ENCODE assay signal across 18 cellular contexts in the genomic region with DNA sequence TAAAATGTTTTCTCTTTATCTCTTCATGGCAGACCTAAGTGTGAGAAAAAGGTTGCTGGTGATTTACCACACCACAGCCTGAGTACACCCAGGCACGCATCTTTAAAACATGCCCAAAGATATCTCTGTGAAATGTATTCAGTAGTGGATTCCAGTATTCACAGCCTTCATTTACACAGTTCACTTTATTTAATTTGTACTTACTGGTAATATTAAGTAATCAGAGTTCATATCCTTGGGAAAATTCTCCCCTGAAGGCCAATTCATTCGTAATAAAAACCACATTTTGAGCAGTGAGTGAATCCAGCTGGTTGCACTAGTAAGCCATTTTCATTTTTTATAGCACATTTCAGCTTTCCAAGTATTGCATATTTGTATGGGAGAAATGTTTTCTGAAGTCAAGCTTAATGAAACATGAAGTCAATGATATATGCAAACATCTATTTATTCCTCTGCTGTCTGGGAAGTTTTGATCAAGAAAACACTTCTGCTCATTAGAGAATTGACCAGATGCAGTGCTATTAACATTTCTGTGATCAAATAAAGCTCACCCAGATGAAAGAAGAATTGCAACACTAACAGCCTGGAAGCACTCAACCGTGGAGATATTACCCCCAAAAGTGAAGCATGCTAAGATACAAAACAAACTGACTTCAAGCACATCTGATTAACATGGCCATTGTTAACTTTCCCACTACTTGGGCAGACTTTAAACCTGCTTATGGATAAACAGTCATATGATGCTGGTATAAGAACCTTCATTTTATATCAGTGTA.
A peak's percentile ranks its signal among the peaks of the same experiment; 100 is the strongest.
DNase-seq lines count a peak whose midpoint lies in the region; ATAC-seq and TF ChIP-seq lines count a peak whose summit lies in the region.
"Had no signal": no experiment of that assay in that cellular context is flagged by ENCODE, and none has a peak within 500 bp of the region (broad histone marks: within the 10 kb centered on the region; RNA-seq: fewer than 3 reads in every experiment).

No MANE protein-coding gene starts in this region.

- no peak overlapping the region for H3K4me3 Mint-ChIP-seq in natural killer cell
- H3K4me3 Mint-ChIP-seq in natural killer cell treated with Interleukin-12 subunit alpha and Interleukin-12 subunit beta and Interleukin-15 and Interleukin-18, amount 100 ng/mL, for 72 hours, result no peak overlapping the region
- no peak overlapping the region for H3K4me3 Mint-ChIP-seq in stimulated activated effector memory CD8-positive, alpha-beta T cell treated with anti-CD3 and anti-CD28 coated beads, Interleukin-12 subunit alpha, Interleukin-12 subunit beta, amount 100 ng/mL, for 72 hours
- H3K4me3 Mint-ChIP-seq: HFFc6; memory B cell; T-helper 2 cell treated with Interferon-gamma antibody and Interleukin-4, amounts not matched to agents 5 μg/mL and 100 μg/mL, for 36 hours had no signal

- ATAC-seq in natural killer cell, result peak in 2 of 3 donors; percentile 38 to 56
- no peak for ATAC-seq in natural killer cell treated with Interleukin-12 subunit alpha and Interleukin-12 subunit beta and Interleukin-15 and Interleukin-18, amount 100 ng/mL, for 72 hours
- ATAC-seq in stimulated activated effector memory CD8-positive, alpha-beta T cell treated with anti-CD3 and anti-CD28 coated beads, Interleukin-12 subunit alpha, Interleukin-12 subunit beta, amount 100 ng/mL, for 72 hours, result no peak
- ATAC-seq in HG03045 (IDR thresholded peaks at IDR 0.05; ENCODE audit: unreplicated experiment), result no peak
- ATAC-seq in left lobe of liver, result no peak
- ATAC-seq: A549 had no signal

- no peaks in the 10 kb centered on the region for H3K36me3 Mint-ChIP-seq in natural killer cell
- H3K36me3 Mint-ChIP-seq in natural killer cell treated with Interleukin-12 subunit alpha and Interleukin-12 subunit beta and Interleukin-15 and Interleukin-18, amount 100 ng/mL, for 72 hours, result no peaks in the 10 kb centered on the region
- H3K36me3 Mint-ChIP-seq in stimulated activated effector memory CD8-positive, alpha-beta T cell treated with anti-CD3 and anti-CD28 coated beads, Interleukin-12 subunit alpha, Interleukin-12 subunit beta, amount 100 ng/mL, for 72 hours, result no peaks in the 10 kb centered on the region
- H3K36me3 Mint-ChIP-seq: memory B cell had no signal

- H3K27ac Mint-ChIP-seq in natural killer cell, result no peak overlapping the region
- H3K27ac Mint-ChIP-seq in natural killer cell treated with Interleukin-12 subunit alpha and Interleukin-12 subunit beta and Interleukin-15 and Interleukin-18, amount 100 ng/mL, for 72 hours, result no peak overlapping the region
- no peak overlapping the region for H3K27ac Mint-ChIP-seq in stimulated activated effector memory CD8-positive, alpha-beta T cell treated with anti-CD3 and anti-CD28 coated beads, Interleukin-12 subunit alpha, Interleukin-12 subunit beta, amount 100 ng/mL, for 72 hours
- H3K27ac Mint-ChIP-seq: HFFc6; memory B cell; T-helper 2 cell treated with Interferon-gamma antibody and Interleukin-4, amounts not matched to agents 5 μg/mL and 100 μg/mL, for 36 hours had no signal

- DNase-seq in natural killer cell (no peak), dedifferentiated amniotic fluid mesenchymal stem cell (ENCODE audit: extremely low spot score) (peak; percentile 86), iris pigment epithelial cell (ENCODE audit: low read depth) (peak; percentile 55), NCI-H2171 treated with DMSO at 0.1 percent for 48 hours (lab: John Stamatoyannopoulos, UW) (no peak), left lobe of liver (ENCODE audit: low spot score) (no peak)
- no peak for DNase-seq in natural killer cell treated with Interleukin-12 subunit alpha and Interleukin-12 subunit beta and Interleukin-15 and Interleukin-18, amount 100 ng/mL, for 72 hours (ENCODE audit: low spot score)
- DNase-seq in stimulated activated effector memory CD8-positive, alpha-beta T cell treated with anti-CD3 and anti-CD28 coated beads, Interleukin-12 subunit alpha, Interleukin-12 subunit beta, amount 100 ng/mL, for 72 hours (ENCODE audit: low spot score in 2 of 2), result no peak
- DNase-seq: activated CD4-positive, CD25-positive, alpha-beta regulatory T cell treated with anti-CD3 and anti-CD28 coated beads, Interleukin-2, amount 50 U/mL, for 72 hours; brain microvascular endothelial cell; Calu3; HFFc6; MV-4-11; SHP77 treated with DMSO at 0.1 percent for 48 hours; stimulated activated CD4-positive, alpha-beta T cell treated with anti-CD3 and anti-CD28 coated beads, Interleukin-4, amount 100 ng/mL, for 24 hours had no signal

- TF ChIP-seq CTCF in natural killer cell (IDR thresholded peaks at IDR 0.05), result no peak

- H3K4me1 Mint-ChIP-seq in natural killer cell, result peaks cover 4 to 6% of the 10 kb centered on the region in 2 donors
- H3K4me1 Mint-ChIP-seq in natural killer cell treated with Interleukin-12 subunit alpha and Interleukin-12 subunit beta and Interleukin-15 and Interleukin-18, amount 100 ng/mL, for 72 hours (ENCODE audit: low read depth in 2 of 2), result peaks cover 0 to 3% of the 10 kb centered on the region in 2 donors
- no peaks in the 10 kb centered on the region for H3K4me1 Mint-ChIP-seq in stimulated activated effector memory CD8-positive, alpha-beta T cell treated with anti-CD3 and anti-CD28 coated beads, Interleukin-12 subunit alpha, Interleukin-12 subunit beta, amount 100 ng/mL, for 72 hours
- H3K4me1 Mint-ChIP-seq: memory B cell had no signal

- H3K9me3 Mint-ChIP-seq in natural killer cell, result peaks cover 0 to 3% of the 10 kb centered on the region in 2 donors
- H3K9me3 Mint-ChIP-seq in natural killer cell treated with Interleukin-12 subunit alpha and Interleukin-12 subunit beta and Interleukin-15 and Interleukin-18, amount 100 ng/mL, for 72 hours, result no peaks in the 10 kb centered on the region
- H3K9me3 Mint-ChIP-seq in stimulated activated effector memory CD8-positive, alpha-beta T cell treated with anti-CD3 and anti-CD28 coated beads, Interleukin-12 subunit alpha, Interleukin-12 subunit beta, amount 100 ng/mL, for 72 hours, result no peaks in the 10 kb centered on the region
- H3K9me3 Mint-ChIP-seq: HFFc6; T-helper 2 cell treated with Interferon-gamma antibody and Interleukin-4, amounts not matched to agents 5 μg/mL and 100 μg/mL, for 36 hours had no signal

- intact Hi-C loops in natural killer cell (cut with micrococcal nuclease), result no loop called here

- peaks cover 0 to 2% of the 10 kb centered on the region in 2 donors for H3K27me3 Mint-ChIP-seq in natural killer cell (ENCODE audit: low read depth in 2 of 2)
- peaks cover 0 to 2% of the 10 kb centered on the region in 2 donors for H3K27me3 Mint-ChIP-seq in natural killer cell treated with Interleukin-12 subunit alpha and Interleukin-12 subunit beta and Interleukin-15 and Interleukin-18, amount 100 ng/mL, for 72 hours
- H3K27me3 Mint-ChIP-seq: memory B cell had no signal

Comparison
In these comparisons a context has a peak if more than half of its experiments do, and no peak if none do; other contexts are left out.
1. ATAC-seq: peak in natural killer cell (2 of 3); none in natural killer cell treated with Interleukin-12 subunit alpha and Interleukin-12 subunit beta and Interleukin-15 and Interleukin-18, amount 100 ng/mL, for 72 hours (0 of 2), stimulated activated effector memory CD8-positive, alpha-beta T cell treated with anti-CD3 and anti-CD28 coated beads, Interleukin-12 subunit alpha, Interleukin-12 subunit beta, amount 100 ng/mL, for 72 hours (single experiment), HG03045 (single experiment) and left lobe of liver (single experiment).
2. DNase-seq: peak in dedifferentiated amniotic fluid mesenchymal stem cell (single experiment) and iris pigment epithelial cell (single experiment); none in natural killer cell (single experiment), natural killer cell treated with Interleukin-12 subunit alpha and Interleukin-12 subunit beta and Interleukin-15 and Interleukin-18, amount 100 ng/mL, for 72 hours (single experiment), stimulated activated effector memory CD8-positive, alpha-beta T cell treated with anti-CD3 and anti-CD28 coated beads, Interleukin-12 subunit alpha, Interleukin-12 subunit beta, amount 100 ng/mL, for 72 hours (0 of 2), NCI-H2171 treated with DMSO at 0.1 percent for 48 hours (single experiment) and left lobe of liver (single experiment).